8 cellular contexts compared by ENCODE assay signal in genomic region chr17:4966844-4967538, GRCh38. TPM values are rescaled to one million over a fixed set of nuclear protein-coding genes. Genes with fewer than 3 reads are reported as not detected.
DNase-seq lines count a peak whose midpoint lies in the region; ATAC-seq and TF ChIP-seq lines count a peak whose summit lies in the region.

No MANE protein-coding gene starts in this region.

- TF ChIP-seq CTCF in ascending aorta (IDR thresholded peaks at IDR 0.05) (no peak), psoas muscle (IDR thresholded peaks at IDR 0.05) (no peak), uterus (IDR thresholded peaks at IDR 0.05) (peak in 1 of 4 experiments; percentile 27)

- under 1% methylated on average over 42 of the region's 42 CpGs for WGBS in right cardiac atrium
- 0% methylated on average over 42 of the region's 42 CpGs for WGBS in psoas muscle, 3 donors

- peaks cover under 1 to 19% of the 10 kb centered on the region in 2 donors for H3K36me3 ChIP-seq in ascending aorta
- H3K36me3 ChIP-seq in psoas muscle (ENCODE audit: insufficient read depth in 1 of 2, low read depth in 1 of 2) = peaks cover 0 to 35% of the 10 kb centered on the region in 2 donors
- H3K36me3 ChIP-seq in uterus = no peaks in the 10 kb centered on the region

- no peaks in the 10 kb centered on the region for H3K9me3 ChIP-seq in ascending aorta
- no peaks in the 10 kb centered on the region for H3K9me3 ChIP-seq in right cardiac atrium (ENCODE audit: control insufficient read depth, low read length)
- no peaks in the 10 kb centered on the region for H3K9me3 ChIP-seq in psoas muscle
- H3K9me3 ChIP-seq in uterus = no peaks in the 10 kb centered on the region

- peak overlapping the region; percentile 77 to 78 for H3K4me3 ChIP-seq in ascending aorta
- peak overlapping the region; percentile 54 for H3K4me3 ChIP-seq in right cardiac atrium (ENCODE audit: low read length)
- peak overlapping the region; percentile 84 for H3K4me3 ChIP-seq in psoas muscle
- H3K4me3 ChIP-seq in uterus = peak overlapping the region; percentile 62 to 76

- DNase-seq in NCI-H1436 (lab: John Stamatoyannopoulos, UW) = peak; percentile 97
- peak; percentile 98 to 100 for DNase-seq in SW 1271 (lab: John Stamatoyannopoulos, UW)
- peak; percentile 99 to 100 for DNase-seq in ascending aorta (ENCODE audit: low spot score in 2 of 2)
- peak; percentile 98 to 99 (median 99) for DNase-seq in right cardiac atrium
- peak; percentile 97 to 99 for DNase-seq in psoas muscle
- peak; percentile 96 to 99 for DNase-seq in uterus

- H3K4me1 ChIP-seq in ascending aorta (peaks cover 9 to 25% of the 10 kb centered on the region in 2 donors), right cardiac atrium (ENCODE audit: control insufficient read depth, insufficient read depth, low read length) (no peaks in the 10 kb centered on the region), psoas muscle (peaks cover 26% of the 10 kb centered on the region), uterus (peaks cover 7 to 9% of the 10 kb centered on the region in 2 donors)

- H3K27me3 ChIP-seq in ascending aorta (no peaks in the 10 kb centered on the region), right cardiac atrium (ENCODE audit: control insufficient read depth, insufficient read depth) (no peaks in the 10 kb centered on the region), psoas muscle (ENCODE audit: insufficient read depth in 3 of 3, low read length in 2 of 3) (no peaks in the 10 kb centered on the region), uterus (no peaks in the 10 kb centered on the region)

- ATAC-seq in GM18498 (IDR thresholded peaks at IDR 0.05; ENCODE audit: unreplicated experiment) (peak; percentile 82), HG02840 (IDR thresholded peaks at IDR 0.05; ENCODE audit: low FRiP score, unreplicated experiment) (peak; percentile 76), right cardiac atrium (peak; percentile 94 to 95), psoas muscle (peak; percentile 86 to 89 (median 88))

- peak; percentile 5 to 36 for TF ChIP-seq POLR2A in uterus (IDR thresholded peaks at IDR 0.05)

- peak overlapping the region; percentile 94 for H3K27ac ChIP-seq in ascending aorta
- peak overlapping the region; percentile 93 for H3K27ac ChIP-seq in right cardiac atrium (ENCODE audit: low read length)
- H3K27ac ChIP-seq in psoas muscle = peak overlapping the region; percentile 93
- peak overlapping the region; percentile 97 to 98 for H3K27ac ChIP-seq in uterus

- intact Hi-C loops in ascending aorta (cut with DNase I) = loop anchor here (1.0 to 5.0 kb wide), 4 partner anchors 19 to 825 kb away; partner anchors contain the start of genes CYB5D2, INCA1, KIF1C and PFN1
- intact Hi-C loops in right cardiac atrium (cut with DNase I) = no loop called here
- intact Hi-C loops in psoas muscle (cut with DNase I) = loop anchor here (1.0 to 2.0 kb wide), 3 partner anchors 14 to 19 kb away; partner anchors contain the start of genes ENO3 (in 1 of the 2) and PFN1 (in 1 of the 2)
- intact Hi-C loops in uterus (cut with DNase I; ENCODE audit: low total_unique reads) = no loop called here

RNA-seq across cellular contexts. Expression of gene SPAG7, which starts 0.6 kb away (rescaled TPM):
- 4.9 TPM for total RNA-seq in ascending aorta
- total RNA-seq in right cardiac atrium = 100 to 1,000 TPM; 106 to 133 (median 117) TPM
- polyA plus RNA-seq in right cardiac atrium = 164 TPM
- 100 to 1,000 TPM in 3 of 4 donors, 10 to 100 TPM in 1; 79.2 to 156 (median 111) TPM for total RNA-seq in psoas muscle
- 100 to 1,000 TPM in 2 of 3 donors, 10 to 100 TPM in 1; 93.2 to 179 (median 170) TPM for polyA plus RNA-seq in psoas muscle
- total RNA-seq in uterus = 10 to 100 TPM; 18.4 to 58.3 (median 34.0) TPM

RNA-seq across cellular contexts. Expression of gene ENO3, which starts 16.1 kb away (rescaled TPM):
- total RNA-seq in ascending aorta = not detected
- 100 to 1,000 TPM; 198 to 695 (median 246) TPM for total RNA-seq in right cardiac atrium
- polyA plus RNA-seq in right cardiac atrium = 455 TPM
- total RNA-seq in psoas muscle = 1,000 to 10,000 TPM; 2,251 to 3,238 (median 2,533) TPM
- 1,000 to 10,000 TPM; 1,126 to 5,696 (median 4,322) TPM for polyA plus RNA-seq in psoas muscle
- total RNA-seq in uterus = 1 to 10 TPM in 3 of 4 donors, not detected in 1; 2.8 to 3.7 (median 3.6) TPM

RNA-seq across cellular contexts. Expression of gene PFN1, which starts 18.7 kb away (rescaled TPM):
- 1,046 TPM for total RNA-seq in ascending aorta
- 100 to 1,000 TPM; 148 to 229 (median 201) TPM for total RNA-seq in right cardiac atrium
- polyA plus RNA-seq in right cardiac atrium = 180 TPM
- total RNA-seq in psoas muscle = 100 to 1,000 TPM; 149 to 253 (median 205) TPM
- polyA plus RNA-seq in psoas muscle = 1,000 to 10,000 TPM in 1 of 3 donors, 100 to 1,000 TPM in 2; 220 to 1,518 (median 312) TPM
- 100 to 1,000 TPM; 170 to 396 (median 304) TPM for total RNA-seq in uterus

RNA-seq across cellular contexts. Expression of gene CAMTA2, which starts 20.5 kb away (rescaled TPM):
- total RNA-seq in ascending aorta (72.1 TPM), right cardiac atrium (10 to 100 TPM; 35.3 to 44.4 (median 40.3) TPM), psoas muscle (10 to 100 TPM; 43.0 to 60.8 (median 51.0) TPM), uterus (10 to 100 TPM in 3 of 4 donors, 1 to 10 TPM in 1; 7.3 to 80.8 (median 12.7) TPM)
- polyA plus RNA-seq in right cardiac atrium (43.5 TPM), psoas muscle (10 to 100 TPM; 30.3 to 50.2 (median 39.5) TPM)

RNA-seq across cellular contexts. Expression of gene RNF167, which starts 26.9 kb away (rescaled TPM):
- total RNA-seq in ascending aorta (164 TPM), right cardiac atrium (100 to 1,000 TPM in 1 of 4 donors, 10 to 100 TPM in 3; 76.6 to 108 (median 87.5) TPM), psoas muscle (10 to 100 TPM; 85.1 to 96.3 (median 87.3) TPM), uterus (100 to 1,000 TPM in 1 of 4 donors, 10 to 100 TPM in 3; 14.8 to 100 (median 53.1) TPM)
- polyA plus RNA-seq in right cardiac atrium (124 TPM), psoas muscle (100 to 1,000 TPM in 1 of 3 donors, 10 to 100 TPM in 2; 85.7 to 151 (median 100.0) TPM)

Comparison
In these comparisons a context has a peak if more than half of its experiments do, and no peak if none do; other contexts are left out.
1. Peak in every context shown above with its lines: DNase-seq, ATAC-seq, H3K4me3 ChIP-seq and H3K27ac ChIP-seq.
2. RNA of gene ENO3, which starts 16.1 kb away (total RNA-seq): 2,251 to 3,238 TPM in psoas muscle and 198 to 695 TPM in right cardiac atrium; 2.8 to 3.7 TPM in uterus and not detected in ascending aorta (single experiment); every median in the first group is over 10 times any median in the second.
3. intact Hi-C loops: an anchor here in ascending aorta (1.0 to 5.0 kb wide) and psoas muscle (1.0 to 2.0 kb wide); none called in right cardiac atrium and uterus.